11 cellular contexts compared by ENCODE assay signal in genomic region chr13:69970521-69970920, GRCh38.
DNase-seq lines count a peak whose midpoint lies in the region; ATAC-seq and TF ChIP-seq lines count a peak whose summit lies in the region.
"Had no signal": no experiment of that assay in that cellular context is flagged by ENCODE, and none has a peak within 500 bp of the region (broad histone marks: within the 10 kb centered on the region; RNA-seq: fewer than 3 reads in every experiment).

No MANE protein-coding gene starts in this region.

- H3K27ac ChIP-seq in epithelial cell of prostate (peak overlapping the region; percentile 19), lower lobe of right lung (no peak overlapping the region)
- H3K27ac ChIP-seq: adrenal gland had no signal

- no peaks in the 10 kb centered on the region for H3K36me3 ChIP-seq in lower lobe of right lung
- H3K36me3 ChIP-seq: adrenal gland had no signal

- peak; percentile 88 for DNase-seq in RKO (ENCODE audit: low spot score)
- peak; percentile 1 for DNase-seq in epithelial cell of prostate (ENCODE audit: low read depth, low spot score)
- DNase-seq in retinal pigment epithelial cell (ENCODE audit: low read depth) = peak; percentile 10
- no peak for DNase-seq in lower lobe of right lung
- DNase-seq in sciatic nerve (ENCODE audit: low spot score) = no peak
- DNase-seq: adrenal gland, NCI-H1105 treated with DMSO at 0.1 percent for 48 hours, NCI-H774, T-helper 2 cell had no signal

- intact Hi-C loops in lower lobe of right lung (cut with DNase I) = no loop called here
- intact Hi-C loops in sciatic nerve (cut with DNase I) = no loop called here

- no peaks in the 10 kb centered on the region for H3K27me3 ChIP-seq in lower lobe of right lung (ENCODE audit: low read depth)
- H3K27me3 ChIP-seq: adrenal gland had no signal

- no peaks in the 10 kb centered on the region for H3K9me3 ChIP-seq in lower lobe of right lung
- H3K9me3 ChIP-seq: adrenal gland had no signal

- ATAC-seq in HG02885 (IDR thresholded peaks at IDR 0.05; ENCODE audit: poor library complexity, unreplicated experiment) = peak; percentile 40
- ATAC-seq in GM21515 (IDR thresholded peaks at IDR 0.05; ENCODE audit: unreplicated experiment) = no peak
- ATAC-seq in lower lobe of right lung = no peak
- no peak for ATAC-seq in sciatic nerve

- H3K4me3 ChIP-seq in retinal pigment epithelial cell (ENCODE audit: low read length) (no peak overlapping the region), lower lobe of right lung (no peak overlapping the region)
- H3K4me3 ChIP-seq: adrenal gland had no signal

- H3K4me1 ChIP-seq in lower lobe of right lung = no peaks in the 10 kb centered on the region
- H3K4me1 ChIP-seq: adrenal gland had no signal

- TF ChIP-seq CTCF in retinal pigment epithelial cell (conservative IDR thresholded peaks at IDR 0.05; ENCODE audit: low read depth, low read length) = no peak
- no peak for TF ChIP-seq CTCF in lower lobe of right lung (IDR thresholded peaks at IDR 0.05)

Comparison
In these comparisons a context has a peak if more than half of its experiments do, and no peak if none do; other contexts are left out.
1. DNase-seq: peak in RKO (single experiment), epithelial cell of prostate (single experiment) and retinal pigment epithelial cell (single experiment); none in lower lobe of right lung (single experiment) and sciatic nerve (single experiment).